ENCODE assay signal across 8 cellular contexts in the genomic region with DNA sequence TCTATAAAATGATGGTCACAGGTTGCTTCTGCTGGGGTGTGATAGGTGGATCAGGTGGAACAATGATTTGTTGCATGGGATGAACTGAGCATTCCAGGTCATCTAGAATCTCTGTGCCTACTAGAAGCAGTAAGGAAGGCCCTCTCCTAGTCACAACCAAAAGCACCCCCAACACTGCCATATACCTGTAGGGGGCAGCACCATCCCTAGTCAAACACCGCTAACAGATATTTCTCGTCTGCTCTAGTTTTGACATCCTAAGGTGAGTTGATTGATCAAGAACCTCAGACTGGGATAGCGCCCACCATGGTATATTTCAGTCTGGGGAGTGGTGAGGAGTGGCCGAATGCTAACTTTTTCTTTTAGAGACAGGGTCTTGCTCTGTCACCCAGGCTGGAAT.
A peak's percentile ranks its signal among the peaks of the same experiment; 100 is the strongest.
DNase-seq lines count a peak whose midpoint lies in the region; ATAC-seq and TF ChIP-seq lines count a peak whose summit lies in the region.

No MANE protein-coding gene starts in this region.

- in situ Hi-C loops in gastrocnemius medialis (cut with MboI; ENCODE audit: low sequenced_read_pairs in 4 of 4), result loop anchor here in 2 of 4 donors (25.0 kb wide), 1 partner anchor 152 kb away; no protein-coding TSS in a partner anchor

- TF ChIP-seq CTCF in Peyer's patch (IDR thresholded peaks at IDR 0.05) (peak in 4 of 6 experiments; percentile 9 to 51 (median 46)), gastrocnemius medialis (IDR thresholded peaks at IDR 0.05 in 4 of 5, conservative IDR thresholded peaks at IDR 0.05 in 1 of 5) (peak in 3 of 5 experiments; percentile 7 to 48 (median 33))

- H3K36me3 ChIP-seq in Peyer's patch (no peaks in the 10 kb centered on the region), gastrocnemius medialis (no peaks in the 10 kb centered on the region)

- intact Hi-C loops in gastrocnemius medialis (cut with DNase I; ENCODE audit: low total_unique reads), result loop anchor here (1.0 to 10.0 kb wide), 2 partner anchors 56 to 160 kb away; no protein-coding TSS in a partner anchor

- H3K4me1 ChIP-seq in Peyer's patch (no peaks in the 10 kb centered on the region), gastrocnemius medialis (no peaks in the 10 kb centered on the region)

- DNase-seq in AG20443 (ENCODE audit: low spot score) (peak; percentile 21), Peyer's patch (peak in 1 of 3 donors; percentile 56), cerebellar cortex (ENCODE audit: low spot score) (peak; percentile 9), gastrocnemius medialis (peak in 1 of 2 donors; percentile 11), cortex of kidney (lab: John Stamatoyannopoulos, UW) (no peak), NCI-H1694 (lab: John Stamatoyannopoulos, UW) (no peak)

- no peak overlapping the region for H3K4me3 ChIP-seq in Peyer's patch
- no peak overlapping the region for H3K4me3 ChIP-seq in gastrocnemius medialis

- no peak for TF ChIP-seq POLR2A in Peyer's patch (IDR thresholded peaks at IDR 0.05)
- no peak for TF ChIP-seq POLR2A in gastrocnemius medialis (IDR thresholded peaks at IDR 0.05)

- ATAC-seq in GM19372 (IDR thresholded peaks at IDR 0.05; ENCODE audit: low read depth, unreplicated experiment) (peak; percentile 75), gastrocnemius medialis (no peak), HG03139 (IDR thresholded peaks at IDR 0.05; ENCODE audit: unreplicated experiment) (no peak)

- H3K27me3 ChIP-seq in Peyer's patch (no peaks in the 10 kb centered on the region), gastrocnemius medialis (no peaks in the 10 kb centered on the region)

- H3K27ac ChIP-seq in Peyer's patch, result no peak overlapping the region
- H3K27ac ChIP-seq in gastrocnemius medialis, result no peak overlapping the region

- H3K9me3 ChIP-seq in Peyer's patch, result no peaks in the 10 kb centered on the region
- H3K9me3 ChIP-seq in gastrocnemius medialis, result no peaks in the 10 kb centered on the region

Comparison
In these comparisons a context has a peak if more than half of its experiments do, and no peak if none do; other contexts are left out.
1. DNase-seq: peak in AG20443 (single experiment) and cerebellar cortex (single experiment); none in cortex of kidney (single experiment) and NCI-H1694 (single experiment).